Comparison of ENCODE assay signal across 1 cellular context in the genomic region with DNA sequence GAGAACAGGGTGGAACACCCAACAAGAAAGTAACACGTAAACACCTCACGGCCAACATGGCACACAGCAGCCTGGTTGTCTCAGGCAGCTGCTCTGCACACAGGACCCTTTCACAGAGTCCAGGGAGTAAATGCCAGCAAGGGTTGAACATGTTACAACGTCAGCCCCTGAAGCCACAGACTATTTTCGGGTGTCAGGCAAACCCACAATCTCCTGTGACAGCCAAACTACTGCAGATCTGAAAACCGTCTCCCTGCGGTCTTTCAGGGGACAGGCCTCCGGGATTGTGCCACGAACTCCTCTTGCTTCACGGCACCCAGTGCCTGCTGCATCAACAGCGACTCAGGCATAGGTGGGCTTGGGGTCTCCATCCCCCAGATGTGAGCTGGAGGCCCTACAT.
TF ChIP-seq lines count a peak whose summit lies in the region.

No MANE protein-coding gene starts in this region.

TF ChIP-seq in GM12878, 131 proteins besides CTCF, POLR2A, EP300 and RAD21 (continued from another document and continues in another):
- TF ChIP-seq, protein P1, sequence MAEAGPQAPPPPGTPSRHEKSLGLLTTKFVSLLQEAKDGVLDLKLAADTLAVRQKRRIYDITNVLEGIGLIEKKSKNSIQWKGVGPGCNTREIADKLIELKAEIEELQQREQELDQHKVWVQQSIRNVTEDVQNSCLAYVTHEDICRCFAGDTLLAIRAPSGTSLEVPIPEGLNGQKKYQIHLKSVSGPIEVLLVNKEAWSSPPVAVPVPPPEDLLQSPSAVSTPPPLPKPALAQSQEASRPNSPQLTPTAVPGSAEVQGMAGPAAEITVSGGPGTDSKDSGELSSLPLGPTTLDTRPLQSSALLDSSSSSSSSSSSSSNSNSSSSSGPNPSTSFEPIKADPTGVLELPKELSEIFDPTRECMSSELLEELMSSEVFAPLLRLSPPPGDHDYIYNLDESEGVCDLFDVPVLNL (IDR thresholded peaks at IDR 0.05; ENCODE audit: low read depth, low read length): no peak
- TF ChIP-seq MYB (IDR thresholded peaks at IDR 0.05; ENCODE audit: borderline replicate concordance, low read depth, low read length) (peak; percentile 90), TCF3 (IDR thresholded peaks at IDR 0.05; ENCODE audit: borderline replicate concordance, insufficient read depth, low read depth, low read length) (no peak), BRCA1 (IDR thresholded peaks at IDR 0.05; ENCODE audit: low read depth, low read length) (no peak), SP1 (IDR thresholded peaks at IDR 0.05; ENCODE audit: low read depth, low read length) (peak; percentile 68), TCF12 (IDR thresholded peaks at IDR 0.05; ENCODE audit: low read depth, low read length) (peak; percentile 93), PAX5 (IDR thresholded peaks at IDR 0.05; ENCODE audit: borderline replicate concordance, low read depth, low read length) (peak; percentile 89), RB1 (IDR thresholded peaks at IDR 0.05; ENCODE audit: borderline replicate concordance) (no peak), BMI1 (IDR thresholded peaks at IDR 0.05; ENCODE audit: borderline replicate concordance) (peak; percentile 48), JUND (IDR thresholded peaks at IDR 0.05; ENCODE audit: low read depth, low read length) (no peak), RCOR1 (conservative IDR thresholded peaks at IDR 0.05; ENCODE audit: low read depth, low read length) (no peak), MEF2B (IDR thresholded peaks at IDR 0.05; ENCODE audit: partially characterized antibody, poor library complexity, severe bottlenecking) (peak; percentile 93), KAT2A (conservative IDR thresholded peaks at IDR 0.05; ENCODE audit: control insufficient read depth, low read depth, low read length) (no peak), SIX5 (IDR thresholded peaks at IDR 0.05; ENCODE audit: low read depth, low read length, severe bottlenecking) (no peak), ZNF24 (IDR thresholded peaks at IDR 0.05) (no peak), ZNF217 (IDR thresholded peaks at IDR 0.05) (no peak), YY1 (IDR thresholded peaks at IDR 0.05; ENCODE audit: low read depth, low read length) (no peak), NR2F1 (conservative IDR thresholded peaks at IDR 0.05) (peak; percentile 54), IRF4 (IDR thresholded peaks at IDR 0.05; ENCODE audit: low read depth, low read length) (no peak; the same call in 1 of the 2 replicates), HDAC6 (IDR thresholded peaks at IDR 0.05; ENCODE audit: unreplicated experiment) (no peak), STAT3 (IDR thresholded peaks at IDR 0.05; ENCODE audit: low read depth, low read length) (no peak), GATAD2B (conservative IDR thresholded peaks at IDR 0.05; ENCODE audit: low read depth) (peak; percentile 73), FOXM1 (IDR thresholded peaks at IDR 0.05; ENCODE audit: low read depth, low read length) (peak; percentile 91; the same call in 1 of the 2 replicates), RBBP5 (conservative IDR thresholded peaks at IDR 0.05) (no peak), HCFC1 (IDR thresholded peaks at IDR 0.05; ENCODE audit: low read length) (no peak), CBX3 (IDR thresholded peaks at IDR 0.05; ENCODE audit: borderline replicate concordance, low read depth) (no peak), SREBF1 (IDR thresholded peaks at IDR 0.05; ENCODE audit: low read length) (no peak), MTA2 (IDR thresholded peaks at IDR 0.05; ENCODE audit: low read depth) (peak; percentile 86), RELA (IDR thresholded peaks at IDR 0.05; ENCODE audit: borderline replicate concordance, partially characterized antibody) (no peak), NBN (IDR thresholded peaks at IDR 0.05) (peak; percentile 80)
- TF ChIP-seq, protein P2, sequence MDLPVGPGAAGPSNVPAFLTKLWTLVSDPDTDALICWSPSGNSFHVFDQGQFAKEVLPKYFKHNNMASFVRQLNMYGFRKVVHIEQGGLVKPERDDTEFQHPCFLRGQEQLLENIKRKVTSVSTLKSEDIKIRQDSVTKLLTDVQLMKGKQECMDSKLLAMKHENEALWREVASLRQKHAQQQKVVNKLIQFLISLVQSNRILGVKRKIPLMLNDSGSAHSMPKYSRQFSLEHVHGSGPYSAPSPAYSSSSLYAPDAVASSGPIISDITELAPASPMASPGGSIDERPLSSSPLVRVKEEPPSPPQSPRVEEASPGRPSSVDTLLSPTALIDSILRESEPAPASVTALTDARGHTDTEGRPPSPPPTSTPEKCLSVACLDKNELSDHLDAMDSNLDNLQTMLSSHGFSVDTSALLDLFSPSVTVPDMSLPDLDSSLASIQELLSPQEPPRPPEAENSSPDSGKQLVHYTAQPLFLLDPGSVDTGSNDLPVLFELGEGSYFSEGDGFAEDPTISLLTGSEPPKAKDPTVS (IDR thresholded peaks at IDR 0.05; ENCODE audit: low read depth, low read length): no peak
- TF ChIP-seq, protein P3, sequence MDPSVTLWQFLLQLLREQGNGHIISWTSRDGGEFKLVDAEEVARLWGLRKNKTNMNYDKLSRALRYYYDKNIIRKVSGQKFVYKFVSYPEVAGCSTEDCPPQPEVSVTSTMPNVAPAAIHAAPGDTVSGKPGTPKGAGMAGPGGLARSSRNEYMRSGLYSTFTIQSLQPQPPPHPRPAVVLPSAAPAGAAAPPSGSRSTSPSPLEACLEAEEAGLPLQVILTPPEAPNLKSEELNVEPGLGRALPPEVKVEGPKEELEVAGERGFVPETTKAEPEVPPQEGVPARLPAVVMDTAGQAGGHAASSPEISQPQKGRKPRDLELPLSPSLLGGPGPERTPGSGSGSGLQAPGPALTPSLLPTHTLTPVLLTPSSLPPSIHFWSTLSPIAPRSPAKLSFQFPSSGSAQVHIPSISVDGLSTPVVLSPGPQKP (IDR thresholded peaks at IDR 0.05; ENCODE audit: low read depth, low read length): no peak
- TF ChIP-seq, protein P4, sequence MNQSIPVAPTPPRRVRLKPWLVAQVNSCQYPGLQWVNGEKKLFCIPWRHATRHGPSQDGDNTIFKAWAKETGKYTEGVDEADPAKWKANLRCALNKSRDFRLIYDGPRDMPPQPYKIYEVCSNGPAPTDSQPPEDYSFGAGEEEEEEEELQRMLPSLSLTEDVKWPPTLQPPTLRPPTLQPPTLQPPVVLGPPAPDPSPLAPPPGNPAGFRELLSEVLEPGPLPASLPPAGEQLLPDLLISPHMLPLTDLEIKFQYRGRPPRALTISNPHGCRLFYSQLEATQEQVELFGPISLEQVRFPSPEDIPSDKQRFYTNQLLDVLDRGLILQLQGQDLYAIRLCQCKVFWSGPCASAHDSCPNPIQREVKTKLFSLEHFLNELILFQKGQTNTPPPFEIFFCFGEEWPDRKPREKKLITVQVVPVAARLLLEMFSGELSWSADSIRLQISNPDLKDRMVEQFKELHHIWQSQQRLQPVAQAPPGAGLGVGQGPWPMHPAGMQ (IDR thresholded peaks at IDR 0.05; ENCODE audit: borderline replicate concordance): no peak
- TF ChIP-seq, protein P5, sequence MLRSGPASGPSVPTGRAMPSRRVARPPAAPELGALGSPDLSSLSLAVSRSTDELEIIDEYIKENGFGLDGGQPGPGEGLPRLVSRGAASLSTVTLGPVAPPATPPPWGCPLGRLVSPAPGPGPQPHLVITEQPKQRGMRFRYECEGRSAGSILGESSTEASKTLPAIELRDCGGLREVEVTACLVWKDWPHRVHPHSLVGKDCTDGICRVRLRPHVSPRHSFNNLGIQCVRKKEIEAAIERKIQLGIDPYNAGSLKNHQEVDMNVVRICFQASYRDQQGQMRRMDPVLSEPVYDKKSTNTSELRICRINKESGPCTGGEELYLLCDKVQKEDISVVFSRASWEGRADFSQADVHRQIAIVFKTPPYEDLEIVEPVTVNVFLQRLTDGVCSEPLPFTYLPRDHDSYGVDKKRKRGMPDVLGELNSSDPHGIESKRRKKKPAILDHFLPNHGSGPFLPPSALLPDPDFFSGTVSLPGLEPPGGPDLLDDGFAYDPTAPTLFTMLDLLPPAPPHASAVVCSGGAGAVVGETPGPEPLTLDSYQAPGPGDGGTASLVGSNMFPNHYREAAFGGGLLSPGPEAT (IDR thresholded peaks at IDR 0.05; ENCODE audit: low read depth): peak; percentile 68
- TF ChIP-seq, protein P6, sequence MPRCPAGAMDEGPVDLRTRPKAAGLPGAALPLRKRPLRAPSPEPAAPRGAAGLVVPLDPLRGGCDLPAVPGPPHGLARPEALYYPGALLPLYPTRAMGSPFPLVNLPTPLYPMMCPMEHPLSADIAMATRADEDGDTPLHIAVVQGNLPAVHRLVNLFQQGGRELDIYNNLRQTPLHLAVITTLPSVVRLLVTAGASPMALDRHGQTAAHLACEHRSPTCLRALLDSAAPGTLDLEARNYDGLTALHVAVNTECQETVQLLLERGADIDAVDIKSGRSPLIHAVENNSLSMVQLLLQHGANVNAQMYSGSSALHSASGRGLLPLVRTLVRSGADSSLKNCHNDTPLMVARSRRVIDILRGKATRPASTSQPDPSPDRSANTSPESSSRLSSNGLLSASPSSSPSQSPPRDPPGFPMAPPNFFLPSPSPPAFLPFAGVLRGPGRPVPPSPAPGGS (IDR thresholded peaks at IDR 0.05; ENCODE audit: borderline replicate concordance, insufficient read depth, low read depth, low read length, poor library complexity, severe bottlenecking): peak; percentile 28
- TF ChIP-seq, protein P7, sequence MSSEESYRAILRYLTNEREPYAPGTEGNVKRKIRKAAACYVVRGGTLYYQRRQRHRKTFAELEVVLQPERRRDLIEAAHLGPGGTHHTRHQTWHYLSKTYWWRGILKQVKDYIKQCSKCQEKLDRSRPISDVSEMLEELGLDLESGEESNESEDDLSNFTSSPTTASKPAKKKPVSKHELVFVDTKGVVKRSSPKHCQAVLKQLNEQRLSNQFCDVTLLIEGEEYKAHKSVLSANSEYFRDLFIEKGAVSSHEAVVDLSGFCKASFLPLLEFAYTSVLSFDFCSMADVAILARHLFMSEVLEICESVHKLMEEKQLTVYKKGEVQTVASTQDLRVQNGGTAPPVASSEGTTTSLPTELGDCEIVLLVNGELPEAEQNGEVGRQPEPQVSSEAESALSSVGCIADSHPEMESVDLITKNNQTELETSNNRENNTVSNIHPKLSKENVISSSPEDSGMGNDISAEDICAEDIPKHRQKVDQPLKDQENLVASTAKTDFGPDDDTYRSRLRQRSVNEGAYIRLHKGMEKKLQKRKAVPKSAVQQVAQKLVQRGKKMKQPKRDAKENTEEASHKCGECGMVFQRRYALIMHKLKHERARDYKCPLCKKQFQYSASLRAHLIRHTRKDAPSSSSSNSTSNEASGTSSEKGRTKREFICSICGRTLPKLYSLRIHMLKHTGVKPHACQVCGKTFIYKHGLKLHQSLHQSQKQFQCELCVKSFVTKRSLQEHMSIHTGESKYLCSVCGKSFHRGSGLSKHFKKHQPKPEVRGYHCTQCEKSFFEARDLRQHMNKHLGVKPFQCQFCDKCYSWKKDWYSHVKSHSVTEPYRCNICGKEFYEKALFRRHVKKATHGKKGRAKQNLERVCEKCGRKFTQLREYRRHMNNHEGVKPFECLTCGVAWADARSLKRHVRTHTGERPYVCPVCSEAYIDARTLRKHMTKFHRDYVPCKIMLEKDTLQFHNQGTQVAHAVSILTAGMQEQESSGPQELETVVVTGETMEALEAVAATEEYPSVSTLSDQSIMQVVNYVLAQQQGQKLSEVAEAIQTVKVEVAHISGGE (CRISPR knock-in tag; IDR thresholded peaks at IDR 0.05): no peak
- TF ChIP-seq, protein P8, sequence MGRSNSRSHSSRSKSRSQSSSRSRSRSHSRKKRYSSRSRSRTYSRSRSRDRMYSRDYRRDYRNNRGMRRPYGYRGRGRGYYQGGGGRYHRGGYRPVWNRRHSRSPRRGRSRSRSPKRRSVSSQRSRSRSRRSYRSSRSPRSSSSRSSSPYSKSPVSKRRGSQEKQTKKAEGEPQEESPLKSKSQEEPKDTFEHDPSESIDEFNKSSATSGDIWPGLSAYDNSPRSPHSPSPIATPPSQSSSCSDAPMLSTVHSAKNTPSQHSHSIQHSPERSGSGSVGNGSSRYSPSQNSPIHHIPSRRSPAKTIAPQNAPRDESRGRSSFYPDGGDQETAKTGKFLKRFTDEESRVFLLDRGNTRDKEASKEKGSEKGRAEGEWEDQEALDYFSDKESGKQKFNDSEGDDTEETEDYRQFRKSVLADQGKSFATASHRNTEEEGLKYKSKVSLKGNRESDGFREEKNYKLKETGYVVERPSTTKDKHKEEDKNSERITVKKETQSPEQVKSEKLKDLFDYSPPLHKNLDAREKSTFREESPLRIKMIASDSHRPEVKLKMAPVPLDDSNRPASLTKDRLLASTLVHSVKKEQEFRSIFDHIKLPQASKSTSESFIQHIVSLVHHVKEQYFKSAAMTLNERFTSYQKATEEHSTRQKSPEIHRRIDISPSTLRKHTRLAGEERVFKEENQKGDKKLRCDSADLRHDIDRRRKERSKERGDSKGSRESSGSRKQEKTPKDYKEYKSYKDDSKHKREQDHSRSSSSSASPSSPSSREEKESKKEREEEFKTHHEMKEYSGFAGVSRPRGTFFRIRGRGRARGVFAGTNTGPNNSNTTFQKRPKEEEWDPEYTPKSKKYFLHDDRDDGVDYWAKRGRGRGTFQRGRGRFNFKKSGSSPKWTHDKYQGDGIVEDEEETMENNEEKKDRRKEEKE (IDR thresholded peaks at IDR 0.05): no peak
- TF ChIP-seq, protein P9, sequence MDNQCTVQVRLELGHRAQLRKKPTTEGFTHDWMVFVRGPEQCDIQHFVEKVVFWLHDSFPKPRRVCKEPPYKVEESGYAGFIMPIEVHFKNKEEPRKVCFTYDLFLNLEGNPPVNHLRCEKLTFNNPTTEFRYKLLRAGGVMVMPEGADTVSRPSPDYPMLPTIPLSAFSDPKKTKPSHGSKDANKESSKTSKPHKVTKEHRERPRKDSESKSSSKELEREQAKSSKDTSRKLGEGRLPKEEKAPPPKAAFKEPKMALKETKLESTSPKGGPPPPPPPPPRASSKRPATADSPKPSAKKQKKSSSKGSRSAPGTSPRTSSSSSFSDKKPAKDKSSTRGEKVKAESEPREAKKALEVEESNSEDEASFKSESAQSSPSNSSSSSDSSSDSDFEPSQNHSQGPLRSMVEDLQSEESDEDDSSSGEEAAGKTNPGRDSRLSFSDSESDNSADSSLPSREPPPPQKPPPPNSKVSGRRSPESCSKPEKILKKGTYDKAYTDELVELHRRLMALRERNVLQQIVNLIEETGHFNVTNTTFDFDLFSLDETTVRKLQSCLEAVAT (IDR thresholded peaks at IDR 0.05): peak; percentile 29; the same call in 1 of the 2 replicates
- TF ChIP-seq, protein P10, sequence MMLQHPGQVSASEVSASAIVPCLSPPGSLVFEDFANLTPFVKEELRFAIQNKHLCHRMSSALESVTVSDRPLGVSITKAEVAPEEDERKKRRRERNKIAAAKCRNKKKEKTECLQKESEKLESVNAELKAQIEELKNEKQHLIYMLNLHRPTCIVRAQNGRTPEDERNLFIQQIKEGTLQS (IDR thresholded peaks at IDR 0.05; ENCODE audit: borderline replicate concordance, extremely low read depth, low read depth, low read length): no peak
